Comparison of ENCODE assay signal across 14 cellular contexts in the genomic region with DNA sequence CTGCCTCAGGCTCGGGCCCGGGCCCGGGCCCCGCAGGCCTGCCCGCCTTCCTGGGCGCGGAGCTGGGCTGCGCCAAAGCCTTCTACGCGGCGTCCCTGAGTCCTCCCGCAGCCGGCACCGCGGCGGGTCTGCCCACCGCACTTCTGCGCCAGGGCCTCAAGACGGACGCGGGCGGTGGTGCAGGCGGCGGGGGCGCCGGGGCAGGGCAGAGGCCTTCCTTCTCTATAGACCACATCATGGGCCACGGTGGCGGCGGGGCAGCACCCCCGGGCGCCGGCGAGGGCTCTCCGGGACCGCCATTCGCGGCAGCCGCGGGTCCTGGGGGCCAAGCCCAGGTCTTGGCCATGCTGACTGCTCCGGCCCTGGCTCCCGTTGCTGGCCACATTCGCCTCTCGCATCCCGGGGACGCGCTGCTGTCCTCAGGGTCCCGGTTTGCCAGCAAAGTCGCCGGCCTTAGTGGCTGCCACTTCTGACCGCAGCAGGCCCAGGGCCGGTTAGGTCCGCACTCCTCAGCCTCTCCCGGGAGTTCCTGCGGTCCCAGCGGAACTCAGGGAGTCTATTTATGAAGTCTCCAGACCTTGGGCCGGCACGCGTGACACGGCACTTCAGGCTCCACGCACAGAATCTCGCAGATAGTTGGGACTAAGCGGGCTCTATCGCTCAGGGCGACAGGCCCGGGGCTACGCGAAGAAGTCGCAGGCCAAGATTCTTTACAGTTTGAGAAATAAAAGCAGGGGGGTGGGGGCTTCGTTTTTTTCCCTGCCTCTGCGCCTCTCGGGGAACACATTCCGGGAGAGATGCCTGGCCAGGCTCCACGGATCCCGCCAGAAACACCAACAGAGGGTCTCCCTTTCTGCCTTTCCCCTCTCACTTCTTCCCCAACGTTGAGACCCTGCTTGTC. TPM values are rescaled to one million over a fixed set of nuclear protein-coding genes. Genes with fewer than 3 reads are reported as not detected.
DNase-seq lines count a peak whose midpoint lies in the region; ATAC-seq, FAIRE-seq and TF ChIP-seq lines count a peak whose summit lies in the region.
"Had no signal": no experiment of that assay in that cellular context is flagged by ENCODE, and none has a peak within 500 bp of the region (broad histone marks: within the 10 kb centered on the region; RNA-seq: fewer than 3 reads in every experiment).

No MANE protein-coding gene starts in this region.

- no peaks in the 10 kb centered on the region for H3K9me1 ChIP-seq in endothelial cell of umbilical vein (replicated peaks; ENCODE audit: control insufficient read depth, extremely low read depth, insufficient read depth, low read length)

- no peak overlapping the region for H3K27ac Mint-ChIP-seq in CD8-positive, alpha-beta T cell

- no peak for TF ChIP-seq CTCF in CD8-positive, alpha-beta T cell (IDR thresholded peaks at IDR 0.05)
- no peak for TF ChIP-seq CTCF in Peyer's patch (IDR thresholded peaks at IDR 0.05)
- no peak for TF ChIP-seq CTCF in endothelial cell of umbilical vein (IDR thresholded peaks at IDR 0.05; ENCODE audit: extremely low read depth in 1 of 2, insufficient read depth in 1 of 2, low read depth in 1 of 2, low read length in 2 of 2)
- no peak for TF ChIP-seq CTCF in psoas muscle (IDR thresholded peaks at IDR 0.05)
- no peak for TF ChIP-seq CTCF in GM13977 (IDR thresholded peaks at IDR 0.05; ENCODE audit: extremely low read depth, insufficient read depth, missing control alignments)

- dilution Hi-C loops in endothelial cell of umbilical vein (cut with MboI; ENCODE audit: extremely low pct_ligation_motif_present, low sequenced_read_pairs) = no loop called here

- WGBS in psoas muscle, 3 donors = 38 to 41% (median 38%) methylated on average over 56 to 75 of the region's 75 CpGs

- no peak overlapping the region for H3K9ac ChIP-seq in endothelial cell of umbilical vein (replicated peaks; ENCODE audit: extremely low read depth, insufficient read depth, low read length)

- TF ChIP-seq POLR2A in Peyer's patch (IDR thresholded peaks at IDR 0.05) (no peak), endothelial cell of umbilical vein (IDR thresholded peaks at IDR 0.05; ENCODE audit: low read depth, low read length) (no peak)

- no peak overlapping the region for H3K27ac ChIP-seq in CD8-positive, alpha-beta T cell (ENCODE audit: low read depth, low read length)
- H3K27ac ChIP-seq in Peyer's patch (no peak overlapping the region), endothelial cell of umbilical vein (ENCODE audit: insufficient read depth, low read depth, low read length) (no peak overlapping the region), psoas muscle (no peak overlapping the region)
- H3K27ac ChIP-seq: body of pancreas, heart left ventricle, HL-60, lower lobe of right lung had no signal

- no peak for FAIRE-seq in endothelial cell of umbilical vein (lab: Jason Lieb, UNC)

- POLR2A ChIA-PET in CD8-positive, alpha-beta T cell (lab: Charles Lee) = no interaction called here
- POLR2A ChIA-PET in endothelial cell of umbilical vein (lab: Charles Lee) = no interaction called here

- no peak for ATAC-seq in CD8-positive, alpha-beta T cell
- ATAC-seq in psoas muscle (no peak), HG03175 (IDR thresholded peaks at IDR 0.05; ENCODE audit: unreplicated experiment) (no peak), HG03439 (IDR thresholded peaks at IDR 0.05; ENCODE audit: unreplicated experiment) (no peak)
- ATAC-seq: body of pancreas, heart left ventricle, lower lobe of right lung had no signal

- H3K4me1 ChIP-seq in CD8-positive, alpha-beta T cell (ENCODE audit: insufficient read depth, low read length) = peaks cover 17% of the 10 kb centered on the region
- H3K4me1 ChIP-seq in Peyer's patch (peaks cover 0 to 27% (median 8%) of the 10 kb centered on the region in 4 donors), endothelial cell of umbilical vein (ENCODE audit: control insufficient read depth, extremely low read depth, insufficient read depth, low read length) (peaks cover 9% of the 10 kb centered on the region), psoas muscle (no peaks in the 10 kb centered on the region)

- peaks cover 6% of the 10 kb centered on the region for H3K27me3 Mint-ChIP-seq in CD8-positive, alpha-beta T cell (ENCODE audit: low read depth)

- in situ Hi-C loops in GM13977 (cut with MboI; ENCODE audit: low pct_unique_long_range_greater_than_20kb, low sequenced_read_pairs, unreplicated experiment) = loop anchor here (10.0 kb wide), 1 partner anchor 275 kb away; no protein-coding TSS in a partner anchor

- H3K4me1 Mint-ChIP-seq in CD8-positive, alpha-beta T cell (ENCODE audit: low read depth) = peaks cover 26% of the 10 kb centered on the region

- no peak overlapping the region for H3K4me3 ChIP-seq in CD8-positive, alpha-beta T cell (ENCODE audit: low read depth, low read length)
- peak overlapping the region in 3 of 4 donors; percentile 72 to 91 (median 76) for H3K4me3 ChIP-seq in Peyer's patch
- no peak overlapping the region for H3K4me3 ChIP-seq in endothelial cell of umbilical vein (replicated peaks in 1 of 3; ENCODE audit: insufficient read depth in 1 of 3, low read depth in 1 of 3, low read length in 3 of 3)
- H3K4me3 ChIP-seq in psoas muscle = peak overlapping the region; percentile 69
- H3K4me3 ChIP-seq: body of pancreas had no signal

- no peak overlapping the region for H3K4me2 ChIP-seq in endothelial cell of umbilical vein (ENCODE audit: insufficient read depth, low read length)

- intact Hi-C loops in CD8-positive, alpha-beta T cell (cut with DNase I, micrococcal nuclease) = loop anchor here (5.0 to 10.0 kb wide), 5 partner anchors 85 to 1338 kb away; a partner anchor contains a TSS
- intact Hi-C loops in endothelial cell of umbilical vein (cut with micrococcal nuclease) (no loop called here), psoas muscle (cut with DNase I) (loop anchor here (5.0 kb wide), 1 partner anchor 273 kb away; no protein-coding TSS in a partner anchor)

- no peaks in the 10 kb centered on the region for H3K79me2 ChIP-seq in endothelial cell of umbilical vein (ENCODE audit: control insufficient read depth, insufficient read depth, low read length)

- no peaks in the 10 kb centered on the region for H3K36me3 ChIP-seq in CD8-positive, alpha-beta T cell (ENCODE audit: insufficient read depth, low read length)
- no peaks in the 10 kb centered on the region for H3K36me3 ChIP-seq in Peyer's patch
- H3K36me3 ChIP-seq in endothelial cell of umbilical vein (ENCODE audit: control insufficient read depth in 2 of 2, extremely low read depth in 1 of 2, insufficient read depth in 2 of 2, low read length in 2 of 2) = no peaks in the 10 kb centered on the region
- H3K36me3 ChIP-seq in psoas muscle (ENCODE audit: insufficient read depth in 1 of 2, low read depth in 1 of 2) = no peaks in the 10 kb centered on the region
- H3K36me3 ChIP-seq: heart left ventricle, lower lobe of right lung had no signal

- no peaks in the 10 kb centered on the region for H3K9me3 ChIP-seq in CD8-positive, alpha-beta T cell (ENCODE audit: low read length)
- no peaks in the 10 kb centered on the region for H3K9me3 ChIP-seq in Peyer's patch
- no peaks in the 10 kb centered on the region for H3K9me3 ChIP-seq in endothelial cell of umbilical vein (replicated peaks; ENCODE audit: control insufficient read depth, insufficient read depth, low read length)
- H3K9me3 ChIP-seq in psoas muscle = no peaks in the 10 kb centered on the region
- H3K9me3 ChIP-seq: body of pancreas, heart left ventricle, lower lobe of right lung had no signal

- CTCF ChIA-PET in CD8-positive, alpha-beta T cell (lab: Charles Lee) = interaction anchor here (2.0 to 2.5 kb wide), 2 partner anchors 8 to 15 kb away, joined by 7 to 10 read pairs; no protein-coding TSS in a partner anchor
- CTCF ChIA-PET in endothelial cell of umbilical vein (lab: Charles Lee) = interaction anchor here (1.8 to 12.3 kb wide), 5 partner anchors 14 to 286 kb away, joined by 5 to 691 read pairs (median 90); no protein-coding TSS in a partner anchor

- no peaks in the 10 kb centered on the region for H3K9me3 Mint-ChIP-seq in CD8-positive, alpha-beta T cell

- H3K27me3 ChIP-seq in CD8-positive, alpha-beta T cell (ENCODE audit: insufficient read depth, low read length) = peaks cover 37% of the 10 kb centered on the region
- H3K27me3 ChIP-seq in Peyer's patch = peaks cover 0 to 45% of the 10 kb centered on the region in 2 donors
- peaks cover 52 to 65% of the 10 kb centered on the region in 2 experiments for H3K27me3 ChIP-seq in endothelial cell of umbilical vein (ENCODE audit: control insufficient read depth in 2 of 2, insufficient read depth in 2 of 2, low read length in 2 of 2)
- peaks cover 0 to 91% (median 62%) of the 10 kb centered on the region in 3 donors for H3K27me3 ChIP-seq in psoas muscle (ENCODE audit: insufficient read depth in 3 of 3, low read length in 2 of 3)

- no TSS peak for BruUV-seq in endothelial cell of umbilical vein (replicated peaks; lab: Mats Ljungman, UMichigan)

- H2AFZ ChIP-seq in endothelial cell of umbilical vein (ENCODE audit: low read depth, low read length) = no peak overlapping the region

- H3K4me3 Mint-ChIP-seq in CD8-positive, alpha-beta T cell = peak overlapping the region; percentile 67

- no peaks in the 10 kb centered on the region for H3K36me3 Mint-ChIP-seq in CD8-positive, alpha-beta T cell

- H4K20me1 ChIP-seq in endothelial cell of umbilical vein (replicated peaks; ENCODE audit: control insufficient read depth, extremely low read depth, insufficient read depth, low read length) = peaks cover 2% of the 10 kb centered on the region

- no peak for DNase-seq in CD8-positive, alpha-beta T cell
- DNase-seq in Peyer's patch (no peak), endothelial cell of umbilical vein (ENCODE audit: low read depth, low spot score) (no peak), psoas muscle (no peak), NCI-H2107 (lab: John Stamatoyannopoulos, UW) (no peak), GM13977 (ENCODE audit: low spot score) (no peak)
- DNase-seq: body of pancreas, heart left ventricle had no signal

RNA-seq across cellular contexts. Expression of a gene that starts 1.6 kb away (rescaled TPM):
- total RNA-seq in CD8-positive, alpha-beta T cell = under 1 TPM; 0.35 to 0.56 TPM
- total RNA-seq in Peyer's patch = 1 to 10 TPM in 3 of 4 donors, not detected in 1; 1.1 to 1.5 (median 1.3) TPM
- total RNA-seq in endothelial cell of umbilical vein = 0.07 and 0.09 TPM in 2 replicates
- 0.01 and 0.03 TPM in 2 replicates for polyA plus RNA-seq in endothelial cell of umbilical vein
- polyA plus RNA-seq in endothelial cell of umbilical vein (2011; cell fraction: cytosol; rRNA removed) = 0.01 TPM in 1 of 2 replicates, not detected in the other
- not detected in 2 replicates for polyA plus RNA-seq in endothelial cell of umbilical vein (2011; cell fraction: nucleus; rRNA removed)
- 0.04 and 0.16 TPM in 2 replicates for polyA plus RNA-seq in endothelial cell of umbilical vein (2012)
- 0.06 TPM in 1 of 2 replicates, not detected in the other for polyA minus RNA-seq in endothelial cell of umbilical vein
- 0.51 TPM for polyA minus RNA-seq in endothelial cell of umbilical vein (2011; cell fraction: cytosol; rRNA and poly(A)+ RNA removed)
- polyA minus RNA-seq in endothelial cell of umbilical vein (2011; cell fraction: nucleus; rRNA and poly(A)+ RNA removed) = 0.10 TPM in 2 replicates
- total RNA-seq in psoas muscle = under 1 TPM; 0.04 to 0.13 (median 0.09) TPM
- polyA plus RNA-seq in psoas muscle = under 1 TPM; 0.04 TPM

RNA-seq across cellular contexts. Expression of a gene that starts 23.3 kb away (rescaled TPM):
- not detected for total RNA-seq in CD8-positive, alpha-beta T cell
- total RNA-seq in Peyer's patch (not detected), endothelial cell of umbilical vein (not detected in 2 replicates), psoas muscle (under 1 TPM in 1 of 4 donors, not detected in 3; 0.10 TPM)
- polyA plus RNA-seq in endothelial cell of umbilical vein (0.06 TPM in 1 of 2 replicates, not detected in the other), psoas muscle (under 1 TPM in 2 of 3 donors, not detected in 1; 0.03 to 0.08 TPM)
- polyA plus RNA-seq in endothelial cell of umbilical vein (2011; cell fraction: cytosol; rRNA removed) = not detected in 2 replicates
- polyA plus RNA-seq in endothelial cell of umbilical vein (2011; cell fraction: nucleus; rRNA removed) = not detected in 2 replicates
- not detected in 2 replicates for polyA plus RNA-seq in endothelial cell of umbilical vein (2012)
- polyA minus RNA-seq in endothelial cell of umbilical vein = not detected in 2 replicates
- polyA minus RNA-seq in endothelial cell of umbilical vein (2011; cell fraction: cytosol; rRNA and poly(A)+ RNA removed) = not detected
- not detected in 2 replicates for polyA minus RNA-seq in endothelial cell of umbilical vein (2011; cell fraction: nucleus; rRNA and poly(A)+ RNA removed)
- total RNA-seq: body of pancreas, heart left ventricle, lower lobe of right lung, MCF 10A, RPMI7951 had no signal
- polyA plus RNA-seq: heart left ventricle had no signal

Comparison
In these comparisons a context has a peak if more than half of its experiments do, and no peak if none do; other contexts are left out.
1. H3K4me3 ChIP-seq: peak in Peyer's patch (3 of 4) and psoas muscle (single experiment); none in CD8-positive, alpha-beta T cell (single experiment) and endothelial cell of umbilical vein (0 of 3).